8 cellular contexts compared by ENCODE assay signal in the genomic region with DNA sequence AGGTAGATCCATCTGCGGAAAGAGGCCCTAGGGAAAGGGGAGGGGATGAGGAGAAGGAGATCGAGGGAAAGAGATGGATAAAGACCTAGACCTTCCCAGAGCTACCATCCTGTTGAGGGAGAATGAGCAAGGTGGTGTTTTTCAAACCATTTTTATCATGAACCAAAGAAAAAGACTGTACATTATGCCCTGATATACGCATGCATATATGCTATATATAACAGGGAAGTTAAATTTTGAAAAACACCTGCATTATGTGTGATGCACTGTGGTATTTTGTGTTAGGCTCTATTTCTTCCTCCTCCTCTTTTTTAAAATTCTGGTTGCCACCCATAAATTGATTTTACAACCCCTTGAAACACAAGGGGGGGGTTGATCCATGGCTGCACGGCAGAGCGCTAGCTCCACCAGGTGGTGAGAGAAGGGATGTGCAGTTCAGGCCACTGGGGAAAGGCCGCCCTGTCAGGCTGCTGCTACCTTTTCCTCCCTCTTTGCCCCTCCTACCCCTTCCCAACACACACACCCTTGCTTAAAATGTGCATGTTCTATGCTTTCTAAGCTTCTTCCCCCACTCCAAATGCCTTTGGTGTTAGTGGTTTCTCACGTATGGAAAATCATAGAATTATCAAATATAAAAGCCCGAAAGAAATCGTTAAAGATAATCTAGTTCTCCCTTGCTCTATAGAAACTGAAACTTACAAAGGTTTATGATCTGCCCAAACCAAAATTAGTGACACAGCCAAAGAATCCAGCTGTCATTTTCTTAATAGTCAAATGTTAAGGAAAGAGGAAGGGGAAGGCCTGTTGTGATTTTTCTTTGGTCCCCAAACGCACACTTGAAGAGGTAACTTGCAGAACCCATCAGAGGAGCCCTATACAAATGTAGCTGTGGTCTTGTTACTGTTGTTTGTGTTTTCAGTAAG.
A peak's percentile ranks its signal among the peaks of the same experiment; 100 is the strongest.
DNase-seq lines count a peak whose midpoint lies in the region; ATAC-seq and TF ChIP-seq lines count a peak whose summit lies in the region.

No MANE protein-coding gene starts in this region.

- peak; percentile 99 for TF ChIP-seq CTCF in 22Rv1 (IDR thresholded peaks at IDR 0.05)

- DNase-seq in GM03348 (ENCODE audit: low spot score) = peak; percentile 85
- peak; percentile 15 for DNase-seq in MV-4-11 (lab: John Stamatoyannopoulos, UW)
- peak; percentile 71 for DNase-seq in SK-MEL-5 (ENCODE audit: low read depth, low spot score)
- DNase-seq in midbrain (lab: John Stamatoyannopoulos, UW) = peak; percentile 31

- no peaks in the 10 kb centered on the region for H3K4me1 ChIP-seq in duodenal mucosa (ENCODE audit: control insufficient read depth in 1 of 2, insufficient read depth in 2 of 2, low read length in 2 of 2)

- H3K36me3 ChIP-seq in duodenal mucosa (ENCODE audit: control insufficient read depth in 1 of 2, insufficient read depth in 2 of 2, low read length in 2 of 2) = no peaks in the 10 kb centered on the region

- no peaks in the 10 kb centered on the region for H3K9me3 ChIP-seq in duodenal mucosa (ENCODE audit: control insufficient read depth in 1 of 2, low read length in 2 of 2)

- no peak for ATAC-seq in HG03135 (IDR thresholded peaks at IDR 0.05; ENCODE audit: unreplicated experiment)
- ATAC-seq in GM21786 (IDR thresholded peaks at IDR 0.05; ENCODE audit: unreplicated experiment) = no peak

- in situ Hi-C loops in SK-MEL-5 (cut with HindIII; ENCODE audit: low pct_unique_long_range_greater_than_20kb, low sequenced_read_pairs) = no loop called here

- H3K27ac ChIP-seq in 22Rv1 = no peak overlapping the region
- H3K27ac ChIP-seq in duodenal mucosa (ENCODE audit: low read depth, low read length) = no peak overlapping the region

- H3K9ac ChIP-seq in duodenal mucosa (ENCODE audit: low read depth in 1 of 2, low read length in 2 of 2) = no peak overlapping the region

- H3K27me3 ChIP-seq in duodenal mucosa (ENCODE audit: control insufficient read depth in 1 of 2, insufficient read depth in 2 of 2, low read length in 2 of 2) = no peaks in the 10 kb centered on the region

- H3K4me3 ChIP-seq in duodenal mucosa (ENCODE audit: low read depth in 1 of 2, low read length in 2 of 2) = peak overlapping the region; percentile 40 to 61

Comparison
In these comparisons a context has a peak if more than half of its experiments do, and no peak if none do; other contexts are left out.
1. DNase-seq: peak in every context shown above with its lines; median percentile 85 in GM03348; 71 in SK-MEL-5; 31 in midbrain; 15 in MV-4-11.